1 cellular context compared by ENCODE assay signal in genomic region chr15:31216210-31216911, GRCh38.
TF ChIP-seq lines count a peak whose summit lies in the region.

No MANE protein-coding gene starts in this region.

TF ChIP-seq in HepG2, 621 proteins besides CTCF, POLR2A, EP300 and RAD21 (continued from another document and continues in another):
- TF ChIP-seq KMT2A (CRISPR knock-in tag; IDR thresholded peaks at IDR 0.05) (no peak), PBX3 (CRISPR knock-in tag; IDR thresholded peaks at IDR 0.05; ENCODE audit: borderline replicate concordance) (no peak), ZBTB49 (CRISPR knock-in tag; IDR thresholded peaks at IDR 0.05; ENCODE audit: borderline replicate concordance) (no peak), LRRFIP1 (CRISPR knock-in tag; conservative IDR thresholded peaks at IDR 0.05) (no peak), HMGXB3 (CRISPR knock-in tag; IDR thresholded peaks at IDR 0.05; ENCODE audit: borderline replicate concordance) (no peak), ARHGAP35 (CRISPR knock-in tag; IDR thresholded peaks at IDR 0.05; ENCODE audit: borderline replicate concordance) (no peak), ZNF737 (CRISPR knock-in tag; IDR thresholded peaks at IDR 0.05; ENCODE audit: borderline replicate concordance) (no peak), CBFB (CRISPR knock-in tag; IDR thresholded peaks at IDR 0.05) (no peak), ZNF782 (CRISPR knock-in tag; IDR thresholded peaks at IDR 0.05; ENCODE audit: borderline replicate concordance) (no peak), CCAR2 (optimal IDR thresholded peaks at IDR 0.05; ENCODE audit: low read depth, low read length) (no peak), U2AF1 (optimal IDR thresholded peaks at IDR 0.05; ENCODE audit: low read depth, low read length) (no peak), FOXC1 (CRISPR knock-in tag; IDR thresholded peaks at IDR 0.05; ENCODE audit: borderline replicate concordance) (peak; percentile 44; the same call in 1 of the 2 replicates), ZNF710 (CRISPR knock-in tag; IDR thresholded peaks at IDR 0.05; ENCODE audit: borderline replicate concordance) (no peak), TAF15 (IDR thresholded peaks at IDR 0.05; ENCODE audit: low read depth, low read length, poor library complexity, severe bottlenecking) (no peak), MNT (IDR thresholded peaks at IDR 0.05) (no peak), ZNF891 (CRISPR knock-in tag; IDR thresholded peaks at IDR 0.05) (no peak), NRL (CRISPR knock-in tag; IDR thresholded peaks at IDR 0.05; ENCODE audit: borderline replicate concordance) (no peak), GTF3A (CRISPR knock-in tag; conservative IDR thresholded peaks at IDR 0.05) (no peak), ZNF788 (CRISPR knock-in tag; IDR thresholded peaks at IDR 0.05; ENCODE audit: borderline replicate concordance) (peak; percentile 72), PRDM15 (CRISPR knock-in tag; IDR thresholded peaks at IDR 0.05) (no peak), ZBTB2 (CRISPR knock-in tag; IDR thresholded peaks at IDR 0.05; ENCODE audit: low read depth) (no peak), ZBTB7A (CRISPR knock-in tag; IDR thresholded peaks at IDR 0.05) (0 out of 2 replicates have a peak, but pooled peaks have one; percentile 35), WIZ (CRISPR knock-in tag; IDR thresholded peaks at IDR 0.05) (no peak), ZNF770 (CRISPR knock-in tag; IDR thresholded peaks at IDR 0.05) (no peak; the same call in 1 of the 2 replicates), ZFP91 (CRISPR knock-in tag; IDR thresholded peaks at IDR 0.05; ENCODE audit: borderline replicate concordance) (peak; percentile 34; the same call in 1 of the 2 replicates)
